13 cellular contexts compared by ENCODE assay signal in the genomic region with DNA sequence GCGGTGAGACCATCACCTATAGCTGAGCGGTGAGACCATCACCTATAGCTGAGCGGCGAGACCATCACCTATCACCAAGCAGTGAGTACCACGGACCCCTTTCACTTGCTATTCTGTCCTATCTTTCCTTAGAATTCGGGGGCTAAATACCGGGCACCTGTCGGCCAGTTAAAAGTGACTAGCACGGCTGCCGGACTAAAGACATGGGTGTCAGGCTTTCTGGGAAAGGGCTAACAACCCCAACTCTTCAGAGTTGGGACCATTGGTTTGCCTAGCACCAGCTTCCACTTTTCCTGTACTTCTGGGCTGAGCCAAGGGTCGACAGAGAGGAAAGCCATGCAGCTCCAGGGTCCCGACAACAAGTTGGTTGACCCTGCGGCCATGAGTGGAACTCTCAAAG. TPM values are rescaled to one million over a fixed set of nuclear protein-coding genes. Genes with fewer than 3 reads are reported as not detected.
DNase-seq lines count a peak whose midpoint lies in the region; ATAC-seq and TF ChIP-seq lines count a peak whose summit lies in the region.
"Not testable (repeated sequence)": the region's sequence is repeated elsewhere in the genome, so short reads cannot be mapped to it uniquely, and the experiment has no call there.
"Had no signal": no experiment of that assay in that cellular context is flagged by ENCODE, and none has a peak within 500 bp of the region (broad histone marks: within the 10 kb centered on the region; RNA-seq: fewer than 3 reads in every experiment).

No MANE protein-coding gene starts in this region.

- not testable (repeated sequence) for H3K9ac ChIP-seq in neural progenitor cell

- peak overlapping the region in 2 of 8 donors; percentile 46 to 79 for H3K27ac Mint-ChIP-seq in CD8-positive, alpha-beta memory T cell
- H3K27ac Mint-ChIP-seq in activated CD4-positive, alpha-beta memory T cell treated with anti-CD3 and anti-CD28 coated beads, Interleukin-2, amount 10 ng/mL, durations not matched to agents 7 days and 5 days; activated naive CD8-positive, alpha-beta T cell; endothelial cell (ENCODE audit: unreplicated experiment); neural progenitor cell; stimulated activated naive CD8-positive, alpha-beta T cell treated with anti-CD3 and anti-CD28 coated beads, Interleukin-15, amount 100 ng/mL, for 72 hours: not testable (repeated sequence)

- H3K36me3 Mint-ChIP-seq in CD8-positive, alpha-beta memory T cell; activated CD4-positive, alpha-beta memory T cell treated with anti-CD3 and anti-CD28 coated beads, Interleukin-2, amount 10 ng/mL, durations not matched to agents 7 days and 5 days (ENCODE audit: low read depth); activated naive CD8-positive, alpha-beta T cell; neural progenitor cell: not testable (repeated sequence)
- peaks cover 17% of the 10 kb centered on the region for H3K36me3 Mint-ChIP-seq in endothelial cell (ENCODE audit: low read depth, unreplicated experiment)

- H2AFZ ChIP-seq in neural progenitor cell (replicated peaks) = peak overlapping the region; percentile 64

- H3K27ac ChIP-seq in CD8-positive, alpha-beta memory T cell (ENCODE audit: low read depth, low read length); neural progenitor cell: not testable (repeated sequence)

- H3K4me3 ChIP-seq in CD8-positive, alpha-beta memory T cell (ENCODE audit: low read length) = not testable (repeated sequence)
- peak overlapping the region; percentile 57 for H3K4me3 ChIP-seq in MG63
- H3K4me3 ChIP-seq in neural progenitor cell = peak overlapping the region; percentile 65

- not testable (repeated sequence) for H3K9me3 ChIP-seq in CD8-positive, alpha-beta memory T cell (ENCODE audit: low read length); MG63; neural progenitor cell (ENCODE audit: low read depth)

- H3K4me1 Mint-ChIP-seq in CD8-positive, alpha-beta memory T cell; activated CD4-positive, alpha-beta memory T cell treated with anti-CD3 and anti-CD28 coated beads, Interleukin-2, amount 10 ng/mL, durations not matched to agents 7 days and 5 days; activated naive CD8-positive, alpha-beta T cell (ENCODE audit: low read depth); neural progenitor cell; stimulated activated naive CD8-positive, alpha-beta T cell treated with anti-CD3 and anti-CD28 coated beads, Interleukin-15, amount 100 ng/mL, for 72 hours: not testable (repeated sequence)
- H3K4me1 Mint-ChIP-seq in endothelial cell (ENCODE audit: unreplicated experiment) = peaks cover 15% of the 10 kb centered on the region

- peak overlapping the region; percentile 78 for H3K4me2 ChIP-seq in neural progenitor cell

- H3K79me2 ChIP-seq in neural progenitor cell (ENCODE audit: low read depth) = peaks cover 40% of the 10 kb centered on the region

- CTCF ChIA-PET in CD8-positive, alpha-beta memory T cell (lab: Charles Lee); activated CD4-positive, alpha-beta memory T cell treated with anti-CD3 and anti-CD28 coated beads, Interleukin-2, amount 10 ng/mL, durations not matched to agents 7 days and 5 days (lab: Charles Lee): not testable (repeated sequence)

- POLR2A ChIA-PET in CD8-positive, alpha-beta memory T cell (lab: Charles Lee); activated CD4-positive, alpha-beta memory T cell treated with anti-CD3 and anti-CD28 coated beads, Interleukin-2, amount 10 ng/mL, durations not matched to agents 7 days and 5 days (lab: Charles Lee): not testable (repeated sequence)

- not testable (repeated sequence) for H3K27me3 ChIP-seq in CD8-positive, alpha-beta memory T cell (ENCODE audit: insufficient read depth, low read length, poor library complexity, severe bottlenecking); MG63; neural progenitor cell

- H3K4me3 Mint-ChIP-seq in CD8-positive, alpha-beta memory T cell = peak overlapping the region; percentile 38 to 96 (median 75)
- H3K4me3 Mint-ChIP-seq in activated CD4-positive, alpha-beta memory T cell treated with anti-CD3 and anti-CD28 coated beads, Interleukin-2, amount 10 ng/mL, durations not matched to agents 7 days and 5 days = peak overlapping the region; percentile 56
- H3K4me3 Mint-ChIP-seq in activated naive CD8-positive, alpha-beta T cell = peak overlapping the region; percentile 81
- H3K4me3 Mint-ChIP-seq in endothelial cell (ENCODE audit: unreplicated experiment) = peak overlapping the region; percentile 92
- H3K4me3 Mint-ChIP-seq in neural progenitor cell = peak overlapping the region; percentile 83
- peak overlapping the region; percentile 27 to 70 for H3K4me3 Mint-ChIP-seq in stimulated activated naive CD8-positive, alpha-beta T cell treated with anti-CD3 and anti-CD28 coated beads, Interleukin-15, amount 100 ng/mL, for 72 hours

- not testable (repeated sequence) for TF ChIP-seq CTCF in endothelial cell (IDR thresholded peaks at IDR 0.05; ENCODE audit: unreplicated experiment); neural progenitor cell (IDR thresholded peaks at IDR 0.05)

- ATAC-seq in stimulated activated naive CD8-positive, alpha-beta T cell treated with anti-CD3 and anti-CD28 coated beads, Interleukin-15, amount 100 ng/mL, for 72 hours = not testable (repeated sequence)

- not testable (repeated sequence) for DNase-seq in CD8-positive, alpha-beta memory T cell; MG63; activated CD4-positive, alpha-beta memory T cell treated with anti-CD3 and anti-CD28 coated beads, Interleukin-2, amount 10 ng/mL, durations not matched to agents 7 days and 5 days; endothelial cell (ENCODE audit: low spot score); stimulated activated naive CD8-positive, alpha-beta T cell treated with anti-CD3 and anti-CD28 coated beads, Interleukin-15, amount 100 ng/mL, for 72 hours
- DNase-seq in islet precursor cell (peak; percentile 64), neural progenitor cell (ENCODE audit: low spot score) (peak; percentile 27)

- not testable (repeated sequence) for H3K4me1 ChIP-seq in CD8-positive, alpha-beta memory T cell (ENCODE audit: insufficient read depth, low read length); neural progenitor cell

- H4K20me1 ChIP-seq in neural progenitor cell (ENCODE audit: low read depth) = not testable (repeated sequence)

- not testable (repeated sequence) for H3K36me3 ChIP-seq in CD8-positive, alpha-beta memory T cell (ENCODE audit: insufficient read depth, low read length); MG63; neural progenitor cell

- H3F3A ChIP-seq in neural progenitor cell (ENCODE audit: low read depth) = not testable (repeated sequence)

- H3K27me3 Mint-ChIP-seq in CD8-positive, alpha-beta memory T cell; activated CD4-positive, alpha-beta memory T cell treated with anti-CD3 and anti-CD28 coated beads, Interleukin-2, amount 10 ng/mL, durations not matched to agents 7 days and 5 days; activated naive CD8-positive, alpha-beta T cell; endothelial cell (ENCODE audit: unreplicated experiment); neural progenitor cell (ENCODE audit: insufficient read depth, low read depth); stimulated activated naive CD8-positive, alpha-beta T cell treated with anti-CD3 and anti-CD28 coated beads, Interleukin-15, amount 100 ng/mL, for 72 hours: not testable (repeated sequence)

- not testable (repeated sequence) for H3K9me3 Mint-ChIP-seq in CD8-positive, alpha-beta memory T cell; activated CD4-positive, alpha-beta memory T cell treated with anti-CD3 and anti-CD28 coated beads, Interleukin-2, amount 10 ng/mL, durations not matched to agents 7 days and 5 days; activated naive CD8-positive, alpha-beta T cell (ENCODE audit: low read depth); endothelial cell (ENCODE audit: unreplicated experiment); stimulated activated naive CD8-positive, alpha-beta T cell treated with anti-CD3 and anti-CD28 coated beads, Interleukin-15, amount 100 ng/mL, for 72 hours
- H3K9me3 Mint-ChIP-seq in neural progenitor cell = peaks cover 16% of the 10 kb centered on the region

RNA-seq across cellular contexts. Expression of a gene that starts 33.7 kb away (rescaled TPM):
- not detected for total RNA-seq in CD8-positive, alpha-beta memory T cell
- not detected for polyA plus RNA-seq in CD8-positive, alpha-beta memory T cell
- not detected in 2 replicates for total RNA-seq in MG63 (2014; rRNA removed; shearing (Covaris generic); ENCODE audit: low replicate concordance)
- total RNA-seq in activated CD4-positive, alpha-beta memory T cell treated with anti-CD3 and anti-CD28 coated beads, Interleukin-2, amount 10 ng/mL, durations not matched to agents 7 days and 5 days = not detected
- not detected for total RNA-seq in endothelial cell (ENCODE audit: unreplicated experiment)
- total RNA-seq in neural progenitor cell (ENCODE audit: low replicate concordance) = 0.15 and 0.43 TPM in 2 replicates
- total RNA-seq: HT-29; left ventricle myocardium inferior; mononuclear cell; renal cortical epithelial cell; T-helper 2 cell treated with Interferon-gamma antibody and Interleukin-4, amounts not matched to agents 100 ng/mL and 5 ng/mL, for 36 hours had no signal
